ENCODE assay signal across 21 cellular contexts in the genomic region with DNA sequence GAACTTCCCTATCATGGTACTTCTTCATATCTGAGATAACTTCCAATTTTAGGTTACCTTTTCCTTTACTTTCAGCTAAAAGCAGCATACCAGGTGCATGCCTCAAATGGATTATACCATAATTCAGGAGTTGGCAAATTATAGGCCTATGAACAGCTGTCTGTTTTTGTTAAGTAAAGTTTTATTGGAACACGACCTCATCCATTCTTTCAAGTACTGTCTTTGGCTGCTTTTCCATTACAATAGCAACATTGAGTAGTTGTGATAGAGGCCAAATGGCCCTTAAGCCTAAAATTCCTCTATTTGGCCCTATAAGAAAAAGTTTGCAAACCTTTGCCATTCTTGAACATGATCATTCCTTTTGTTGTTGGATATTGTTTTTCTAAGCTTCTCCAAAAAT.
"Had no signal": no experiment of that assay in that cellular context is flagged by ENCODE, and none has a peak within 500 bp of the region (broad histone marks: within the 10 kb centered on the region; RNA-seq: fewer than 3 reads in every experiment).

No MANE protein-coding gene starts in this region.

- H3K36me3 ChIP-seq: gastrocnemius medialis, lower lobe of right lung, prostate gland, right atrium auricular region, thyroid gland, vagina had no signal

- ATAC-seq: gastrocnemius medialis; left ventricle myocardium superior; lower lobe of right lung; natural killer cell; stimulated activated naive B cell treated with anti-CD40 and anti-IgM and Interleukin-4, amounts not matched to agents 10 μg/mL and 1 μg/mL and 100 μg/mL, for 72 hours had no signal

- H3K4me1 ChIP-seq: gastrocnemius medialis, lower lobe of right lung, prostate gland had no signal

- H3K9me3 Mint-ChIP-seq: central memory CD8-positive, alpha-beta T cell; immature natural killer cell; natural killer cell; neural crest cell; stimulated activated naive B cell treated with anti-CD40 and anti-IgM and Interleukin-4, amounts not matched to agents 10 μg/mL and 1 μg/mL and 100 μg/mL, for 72 hours; stimulated activated naive CD8-positive, alpha-beta T cell treated with anti-CD3 and anti-CD28 coated beads, Interleukin-15, Interleukin-2, amounts not matched to agents 100 ng/mL and 50 ng/mL, for 24 hours had no signal

- H3K36me3 Mint-ChIP-seq: immature natural killer cell; natural killer cell; stimulated activated naive B cell treated with anti-CD40 and anti-IgM and Interleukin-4, amounts not matched to agents 10 μg/mL and 1 μg/mL and 100 μg/mL, for 72 hours had no signal

- H3K9me3 ChIP-seq: gastrocnemius medialis, lower lobe of right lung, prostate gland, right atrium auricular region, thyroid gland, vagina had no signal

- H3K27me3 ChIP-seq: gastrocnemius medialis, right atrium auricular region, thyroid gland, vagina had no signal

- H3K4me3 Mint-ChIP-seq: central memory CD8-positive, alpha-beta T cell; immature natural killer cell; natural killer cell; neural crest cell; stimulated activated naive B cell treated with anti-CD40 and anti-IgM and Interleukin-4, amounts not matched to agents 10 μg/mL and 1 μg/mL and 100 μg/mL, for 72 hours; stimulated activated naive CD8-positive, alpha-beta T cell treated with anti-CD3 and anti-CD28 coated beads, Interleukin-15, Interleukin-2, amounts not matched to agents 100 ng/mL and 50 ng/mL, for 24 hours had no signal

- H3K4me3 ChIP-seq: gastrocnemius medialis, lower lobe of right lung, prostate gland, right atrium auricular region, thyroid gland, vagina had no signal

- H3K27ac Mint-ChIP-seq: immature natural killer cell; natural killer cell; stimulated activated naive B cell treated with anti-CD40 and anti-IgM and Interleukin-4, amounts not matched to agents 10 μg/mL and 1 μg/mL and 100 μg/mL, for 72 hours; stimulated activated naive CD8-positive, alpha-beta T cell treated with anti-CD3 and anti-CD28 coated beads, Interleukin-15, Interleukin-2, amounts not matched to agents 100 ng/mL and 50 ng/mL, for 24 hours had no signal

- H3K27me3 Mint-ChIP-seq: stimulated activated naive B cell treated with anti-CD40 and anti-IgM and Interleukin-4, amounts not matched to agents 10 μg/mL and 1 μg/mL and 100 μg/mL, for 72 hours had no signal

- DNase-seq: cortex of kidney; foreskin fibroblast; gastrocnemius medialis; head of caudate nucleus; hypothalamus; immature natural killer cell; islet precursor cell; left ventricle myocardium superior; lower lobe of right lung; natural killer cell; stimulated activated CD4-positive, alpha-beta T cell treated with anti-CD3 and anti-CD28 coated beads, Interleukin-2, amount 100 ng/mL, for 24 hours; stimulated activated CD4-positive, alpha-beta T cell treated with anti-CD3 and anti-CD28 coated beads, Interleukin-4, amount 100 ng/mL, for 24 hours; stimulated activated naive B cell treated with anti-CD40 and anti-IgM and Interleukin-4, amounts not matched to agents 10 μg/mL and 1 μg/mL and 100 μg/mL, for 72 hours; thyroid gland; trophoblast cell had no signal

- H3K27ac ChIP-seq: gastrocnemius medialis, lower lobe of right lung, prostate gland, right atrium auricular region, thyroid gland, vagina had no signal

- H3K4me1 Mint-ChIP-seq: central memory CD8-positive, alpha-beta T cell had no signal
